In the genomic region with DNA sequence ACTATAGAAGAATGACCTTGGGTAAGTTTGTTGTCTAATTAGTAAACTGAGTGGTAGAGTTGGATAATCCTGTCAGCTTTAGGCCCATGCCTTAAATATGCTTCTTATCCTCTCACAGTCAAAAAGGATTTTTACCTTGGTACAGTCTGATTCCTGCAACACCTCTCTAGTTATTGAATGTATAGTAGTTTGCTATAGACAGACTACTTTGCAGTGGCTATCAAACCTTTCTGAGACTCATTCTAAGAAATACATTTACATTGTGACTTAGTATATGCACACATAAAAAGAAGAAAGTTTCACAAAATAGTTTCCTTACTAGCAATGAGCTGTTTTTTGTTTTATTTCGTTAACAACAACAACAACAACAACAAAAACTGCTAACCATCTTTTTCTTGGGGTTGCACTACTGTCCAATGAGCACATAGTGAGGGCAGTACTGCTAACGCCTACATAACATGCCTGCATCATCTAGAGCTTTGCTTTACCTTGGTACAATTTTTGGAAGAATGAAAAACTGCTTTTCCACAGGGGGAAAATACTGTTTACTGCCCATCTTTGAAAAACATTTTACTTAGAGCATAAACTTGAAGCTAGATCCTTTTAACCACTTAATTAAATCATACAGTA, we compare ENCODE assay signal across 17 cellular contexts. TPM values are rescaled to one million over a fixed set of nuclear protein-coding genes. Genes with fewer than 3 reads are reported as not detected.
A peak's percentile ranks its signal among the peaks of the same experiment; 100 is the strongest.
DNase-seq lines count a peak whose midpoint lies in the region; ATAC-seq and TF ChIP-seq lines count a peak whose summit lies in the region.
"Had no signal": no experiment of that assay in that cellular context is flagged by ENCODE, and none has a peak within 500 bp of the region (broad histone marks: within the 10 kb centered on the region; RNA-seq: fewer than 3 reads in every experiment).

No MANE protein-coding gene starts in this region.

- H3K4me2 ChIP-seq in IMR-90 (ENCODE audit: low read depth, low read length): peak overlapping the region; percentile 53; the same call in 1 of the 2 replicates

- peaks cover 37% of the 10 kb centered on the region for H4K20me1 ChIP-seq in IMR-90 (ENCODE audit: insufficient read depth, low read length)

- H2BK20ac ChIP-seq in IMR-90 (ENCODE audit: low read depth, low read length): peak overlapping the region; percentile 89; the same call in 1 of the 2 replicates

- no peak overlapping the region for H3K27ac ChIP-seq in IMR-90 (ENCODE audit: insufficient read depth, low read length)
- peak overlapping the region; percentile 72 for H3K27ac ChIP-seq in neutrophil
- H3K27ac ChIP-seq in right cardiac atrium (ENCODE audit: low read length): no peak overlapping the region

- intact Hi-C loops in activated CD4-positive, alpha-beta T cell treated with anti-CD3 and anti-CD28 coated beads, Interleukin-2, amount 10 ng/mL, durations not matched to agents 24 days and 14 days (cut with micrococcal nuclease): no loop called here
- intact Hi-C loops in IMR-90 (cut with micrococcal nuclease) (no loop called here), right cardiac atrium (cut with DNase I) (no loop called here)

- dilution Hi-C loops in IMR-90 (cut with HindIII; ENCODE audit: low sequenced_read_pairs, unreplicated experiment): no loop called here

- in situ Hi-C loops in IMR-90 (cut with MboI; ENCODE audit: low sequenced_read_pairs): no loop called here

- H3K4me3 ChIP-seq in IMR-90 (ENCODE audit: insufficient read depth, low read depth, low read length): no peak overlapping the region
- no peak overlapping the region for H3K4me3 ChIP-seq in neutrophil (ENCODE audit: low read depth in 1 of 2, low read length in 1 of 2)
- H3K4me3 ChIP-seq in right cardiac atrium (ENCODE audit: low read length): no peak overlapping the region
- H3K4me3 ChIP-seq: upper lobe of left lung had no signal

- H2BK5ac ChIP-seq in IMR-90 (ENCODE audit: low read depth, low read length, poor library complexity, severe bottlenecking): peak overlapping the region; percentile 92

- no peaks in the 10 kb centered on the region for H3K27me3 ChIP-seq in IMR-90 (ENCODE audit: control insufficient read depth, insufficient read depth, low read length)
- H3K27me3 ChIP-seq in neutrophil: no peaks in the 10 kb centered on the region
- no peaks in the 10 kb centered on the region for H3K27me3 ChIP-seq in right cardiac atrium (ENCODE audit: control insufficient read depth, insufficient read depth)
- H3K27me3 ChIP-seq: upper lobe of left lung had no signal

- DNase-seq in activated CD4-positive, alpha-beta T cell treated with anti-CD3 and anti-CD28 coated beads, Interleukin-2, amount 10 ng/mL, durations not matched to agents 24 days and 14 days: no peak
- no peak for DNase-seq in activated CD4-positive, alpha-beta T cell treated with anti-CD3 and anti-CD28 coated beads, Interleukin-2, amount 50 U/mL, for 1 hour
- no peak for DNase-seq in IMR-90
- DNase-seq in central memory CD8-positive, alpha-beta T cell (ENCODE audit: low spot score in 2 of 2): no peak
- DNase-seq in NCI-H187 (lab: John Stamatoyannopoulos, UW): no peak
- DNase-seq in right cardiac atrium: no peak
- DNase-seq in DMS79 (lab: John Stamatoyannopoulos, UW): no peak
- DNase-seq: COR-L47; GDM1; islet precursor cell; NCI-H1105; NCI-H2171 treated with DMSO at 0.1 percent for 48 hours; SHP77 treated with DMSO at 0.1 percent for 48 hours; stimulated activated CD4-positive, alpha-beta T cell treated with anti-CD3 and anti-CD28 coated beads, Interleukin-2, amount 100 ng/mL, for 48 hours; upper lobe of left lung had no signal

- H3K9me3 ChIP-seq in IMR-90 (ENCODE audit: control insufficient read depth, insufficient read depth, low read length) (no peaks in the 10 kb centered on the region), neutrophil (no peaks in the 10 kb centered on the region), right cardiac atrium (ENCODE audit: control insufficient read depth, low read length) (no peaks in the 10 kb centered on the region)
- H3K9me3 ChIP-seq: upper lobe of left lung had no signal

- peaks cover 3% of the 10 kb centered on the region; the same call in 1 of the 2 replicates for H3K4me1 ChIP-seq in IMR-90 (ENCODE audit: control insufficient read depth, insufficient read depth, low read length)
- H3K4me1 ChIP-seq in neutrophil (ENCODE audit: control insufficient read depth in 1 of 2, insufficient read depth in 1 of 2, low read depth in 1 of 2, low read length in 1 of 2): peaks cover 21 to 29% of the 10 kb centered on the region in 2 experiments
- H3K4me1 ChIP-seq in right cardiac atrium (ENCODE audit: control insufficient read depth, insufficient read depth, low read length): peaks cover 3% of the 10 kb centered on the region

- TF ChIP-seq POLR2A in IMR-90 (IDR thresholded peaks at IDR 0.05; ENCODE audit: low read depth, low read length): no peak

- peak overlapping the region; percentile 60; the same call in 1 of the 2 replicates for H3K23ac ChIP-seq in IMR-90 (ENCODE audit: low read depth, low read length)

- ATAC-seq in IMR-90 (ENCODE audit: low read depth): no peak
- ATAC-seq in central memory CD8-positive, alpha-beta T cell (replicated peaks; ENCODE audit: extremely low read depth, poor library complexity, severe bottlenecking): no peak
- no peak for ATAC-seq in right cardiac atrium

- BruUV-seq in IMR-90 (replicated peaks; lab: Mats Ljungman, UMichigan): no TSS peak

- H2AFZ ChIP-seq in IMR-90 (replicated peaks; ENCODE audit: low read length, poor library complexity): no peak overlapping the region

- H3K14ac ChIP-seq in IMR-90 (replicated peaks; ENCODE audit: low read depth, low read length): peak overlapping the region; percentile 90

- peaks cover 7 to 57% of the 10 kb centered on the region in 2 experiments for H3K79me1 ChIP-seq in IMR-90 (ENCODE audit: low read depth in 1 of 2, low read length in 2 of 2)

- H3K36me3 ChIP-seq in IMR-90 (ENCODE audit: control insufficient read depth, insufficient read depth, low read length) (no peaks in the 10 kb centered on the region), neutrophil (no peaks in the 10 kb centered on the region)
- H3K36me3 ChIP-seq: upper lobe of left lung had no signal

- peak overlapping the region; percentile 51; the same call in 1 of the 2 replicates for H3K18ac ChIP-seq in IMR-90 (ENCODE audit: low read depth, low read length)

- CTCF ChIA-PET in IMR-90 (lab: Yijun Ruan, JAX): interaction anchor here (0.6 to 0.7 kb wide), 2 partner anchors 26 to 1340 kb away, joined by 4 read pairs; no protein-coding TSS in a partner anchor

- TF ChIP-seq CTCF in IMR-90 (conservative IDR thresholded peaks at IDR 0.05; ENCODE audit: low read depth, low read length): no peak
- no peak for TF ChIP-seq CTCF in neutrophil (IDR thresholded peaks at IDR 0.05)

- peaks cover 10% of the 10 kb centered on the region; the same call in 1 of the 2 replicates for H3K9me1 ChIP-seq in IMR-90 (ENCODE audit: insufficient read depth, low read length)

- no peak overlapping the region for H2AK9ac ChIP-seq in IMR-90 (replicated peaks; ENCODE audit: low read depth, low read length, poor library complexity)

- H3K36me3 Mint-ChIP-seq in activated CD4-positive, alpha-beta T cell treated with anti-CD3 and anti-CD28 coated beads, Interleukin-2, amount 10 ng/mL, durations not matched to agents 24 days and 14 days (ENCODE audit: low read depth): peaks cover 12% of the 10 kb centered on the region
- H3K36me3 Mint-ChIP-seq in central memory CD8-positive, alpha-beta T cell (ENCODE audit: insufficient read depth): peaks cover 5% of the 10 kb centered on the region
- H3K36me3 Mint-ChIP-seq: activated naive CD4-positive, alpha-beta T cell treated with anti-CD3 and anti-CD28 coated beads, Interleukin-2, amount 50 U/mL, for 72 hours had no signal

- no peak for TF ChIP-seq RAD21 in IMR-90 (IDR thresholded peaks at IDR 0.05; ENCODE audit: low read length)

- H3K56ac ChIP-seq in IMR-90 (ENCODE audit: extremely low read depth, insufficient read depth, low read length): no peak overlapping the region

- H3K4ac ChIP-seq in IMR-90 (ENCODE audit: low read depth, low read length): peak overlapping the region; percentile 87

- no peaks in the 10 kb centered on the region for H3K9me3 Mint-ChIP-seq in activated CD4-positive, alpha-beta T cell treated with anti-CD3 and anti-CD28 coated beads, Interleukin-2, amount 10 ng/mL, durations not matched to agents 24 days and 14 days
- H3K9me3 Mint-ChIP-seq in central memory CD8-positive, alpha-beta T cell: no peaks in the 10 kb centered on the region
- H3K9me3 Mint-ChIP-seq: activated naive CD4-positive, alpha-beta T cell treated with anti-CD3 and anti-CD28 coated beads, Interleukin-2, amount 50 U/mL, for 72 hours had no signal

- H2AK5ac ChIP-seq in IMR-90 (ENCODE audit: low read depth, low read length): peak overlapping the region; percentile 97; the same call in 1 of the 2 replicates

- peak overlapping the region; percentile 50; the same call in 1 of the 2 replicates for H4K5ac ChIP-seq in IMR-90 (ENCODE audit: low read depth, low read length)

- H2BK15ac ChIP-seq in IMR-90 (ENCODE audit: low read depth, low read length): 0 out of 3 replicates have a peak overlapping the region, but pooled peaks have one; percentile 9

- H4K91ac ChIP-seq in IMR-90 (ENCODE audit: insufficient read depth, low read depth, low read length): no peak overlapping the region

- peak overlapping the region; percentile 17 for H3K27ac Mint-ChIP-seq in activated CD4-positive, alpha-beta T cell treated with anti-CD3 and anti-CD28 coated beads, Interleukin-2, amount 10 ng/mL, durations not matched to agents 24 days and 14 days
- H3K27ac Mint-ChIP-seq in central memory CD8-positive, alpha-beta T cell (ENCODE audit: low read depth): peak overlapping the region; percentile 98

- POLR2A ChIA-PET in IMR-90 (lab: Charles Lee; ENCODE audit: unreplicated experiment): no interaction called here

- peaks cover 44% of the 10 kb centered on the region for H3K4me1 Mint-ChIP-seq in activated CD4-positive, alpha-beta T cell treated with anti-CD3 and anti-CD28 coated beads, Interleukin-2, amount 10 ng/mL, durations not matched to agents 24 days and 14 days
- H3K4me1 Mint-ChIP-seq in central memory CD8-positive, alpha-beta T cell: peaks cover 71% of the 10 kb centered on the region

- H4K8ac ChIP-seq in IMR-90 (ENCODE audit: low read depth in 2 of 2, low read length in 2 of 2): peak overlapping the region in 1 of 2 experiments; percentile 61; a peak in 2 of 4 replicates

- peak overlapping the region; percentile 81; the same call in 1 of the 2 replicates for H2BK120ac ChIP-seq in IMR-90 (ENCODE audit: low read depth, low read length)

- no CpG with 5 or more reads among the region's 2 CpGs for WGBS in IMR-90 (ENCODE audit: extremely low coverage in 2 of 2, insufficient read length in 1 of 2), 2 experiments
- 68% methylated on average over 2 of the region's 2 CpGs for WGBS in right cardiac atrium

- H3K9ac ChIP-seq in IMR-90 (ENCODE audit: low read depth, low read length): no peak overlapping the region

- no peak overlapping the region for H3K4me3 Mint-ChIP-seq in activated CD4-positive, alpha-beta T cell treated with anti-CD3 and anti-CD28 coated beads, Interleukin-2, amount 10 ng/mL, durations not matched to agents 24 days and 14 days
- peak overlapping the region; percentile 76 for H3K4me3 Mint-ChIP-seq in central memory CD8-positive, alpha-beta T cell

- no peaks in the 10 kb centered on the region for H3K27me3 Mint-ChIP-seq in activated CD4-positive, alpha-beta T cell treated with anti-CD3 and anti-CD28 coated beads, Interleukin-2, amount 10 ng/mL, durations not matched to agents 24 days and 14 days
- H3K27me3 Mint-ChIP-seq in central memory CD8-positive, alpha-beta T cell: no peaks in the 10 kb centered on the region

RNA-seq across cellular contexts. Expression of gene WNK1, which starts 28.5 kb away (rescaled TPM):
- total RNA-seq in activated CD4-positive, alpha-beta T cell treated with anti-CD3 and anti-CD28 coated beads, Interleukin-2, amount 10 ng/mL, durations not matched to agents 24 days and 14 days: 156 TPM in 2 replicates
- total RNA-seq in IMR-90 (2012; rRNA removed): 38.3 and 42.8 TPM in 2 replicates
- 28.3 and 36.9 TPM in 2 replicates for polyA plus RNA-seq in IMR-90 (2012; rRNA removed)
- polyA plus RNA-seq in IMR-90 (2012; cell fraction: cytosol; rRNA removed): 12.2 and 22.4 TPM in 2 replicates
- polyA plus RNA-seq in IMR-90 (2012; cell fraction: nucleus; rRNA removed; ENCODE audit: low replicate concordance): 45.1 and 55.1 TPM in 2 replicates
- 100 to 1,000 TPM; 204 to 319 (median 282) TPM for total RNA-seq in right cardiac atrium
- 88.2 TPM for polyA plus RNA-seq in right cardiac atrium
